1 cellular context compared by ENCODE assay signal in genomic region chr1:25543106-25543424, GRCh38.
TF ChIP-seq lines count a peak whose summit lies in the region.

No MANE protein-coding gene starts in this region.

TF ChIP-seq in HEK293, 187 proteins besides CTCF, POLR2A, EP300 and RAD21 (continued from another document):
- TF ChIP-seq ZNF341 (tag by site-specific recombination; IDR thresholded peaks at IDR 0.05; ENCODE audit: low read depth), result no peak
- 0 out of 2 replicates have a peak, but pooled peaks have one; percentile 25 for TF ChIP-seq PATZ1 (tag by site-specific recombination; IDR thresholded peaks at IDR 0.05)
